ENCODE assay signal across 1 cellular context in the genomic region with DNA sequence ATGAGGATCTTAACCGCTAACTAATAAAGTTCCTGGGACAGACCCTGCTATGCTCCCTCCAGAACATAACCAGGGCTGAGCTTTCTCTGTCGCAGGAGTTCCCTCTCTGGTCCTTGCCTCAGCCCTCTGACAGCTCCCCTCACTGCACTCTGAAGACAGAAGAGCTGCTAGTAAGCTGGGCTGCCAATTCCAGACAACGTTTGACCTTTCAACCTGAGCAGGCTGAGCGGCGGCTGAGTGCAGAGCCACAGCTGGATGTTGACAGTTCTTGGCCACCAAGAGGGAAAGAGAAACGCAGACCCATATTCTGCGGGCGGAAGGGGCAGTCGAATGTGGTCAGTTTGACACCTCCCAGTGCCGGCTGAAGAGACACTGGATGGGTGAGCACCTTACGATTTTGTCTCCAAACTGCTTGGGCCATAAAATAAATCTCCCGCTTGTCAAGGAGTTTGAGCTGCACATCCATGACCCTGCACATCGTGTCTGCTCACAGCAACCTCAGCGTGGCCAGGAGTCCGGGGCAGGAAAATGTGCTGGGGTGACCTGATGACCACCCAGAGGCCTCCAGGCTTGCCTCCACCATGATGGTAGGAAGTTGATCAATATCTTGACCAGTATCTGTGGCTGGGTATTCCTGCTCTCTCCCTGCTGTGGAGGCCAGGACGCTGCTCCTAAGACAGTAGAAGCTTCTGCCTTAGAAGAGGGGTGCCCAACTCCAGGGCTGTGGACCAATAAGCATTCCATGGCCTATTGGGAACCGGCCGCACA.
TF ChIP-seq lines count a peak whose summit lies in the region.

No MANE protein-coding gene starts in this region.

TF ChIP-seq in HepG2, 621 proteins besides CTCF, POLR2A, EP300 and RAD21 (continued from another document and continues in another):
- TF ChIP-seq, protein P1, sequence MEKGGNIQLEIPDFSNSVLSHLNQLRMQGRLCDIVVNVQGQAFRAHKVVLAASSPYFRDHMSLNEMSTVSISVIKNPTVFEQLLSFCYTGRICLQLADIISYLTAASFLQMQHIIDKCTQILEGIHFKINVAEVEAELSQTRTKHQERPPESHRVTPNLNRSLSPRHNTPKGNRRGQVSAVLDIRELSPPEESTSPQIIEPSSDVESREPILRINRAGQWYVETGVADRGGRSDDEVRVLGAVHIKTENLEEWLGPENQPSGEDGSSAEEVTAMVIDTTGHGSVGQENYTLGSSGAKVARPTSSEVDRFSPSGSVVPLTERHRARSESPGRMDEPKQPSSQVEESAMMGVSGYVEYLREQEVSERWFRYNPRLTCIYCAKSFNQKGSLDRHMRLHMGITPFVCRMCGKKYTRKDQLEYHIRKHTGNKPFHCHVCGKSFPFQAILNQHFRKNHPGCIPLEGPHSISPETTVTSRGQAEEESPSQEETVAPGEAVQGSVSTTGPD (CRISPR knock-in tag; IDR thresholded peaks at IDR 0.05) = no peak
- peak; percentile 41; the same call in 1 of the 2 replicates for TF ChIP-seq ZNF367 (CRISPR knock-in tag; IDR thresholded peaks at IDR 0.05; ENCODE audit: borderline replicate concordance)
- TF ChIP-seq ZNF619 (CRISPR knock-in tag; IDR thresholded peaks at IDR 0.05) = peak; percentile 12; the same call in 1 of the 2 replicates
- TF ChIP-seq NCOR1 (IDR thresholded peaks at IDR 0.05; ENCODE audit: borderline replicate concordance, low read length) = 0 out of 2 replicates have a peak, but pooled peaks have one; percentile 30
- TF ChIP-seq, protein P2, sequence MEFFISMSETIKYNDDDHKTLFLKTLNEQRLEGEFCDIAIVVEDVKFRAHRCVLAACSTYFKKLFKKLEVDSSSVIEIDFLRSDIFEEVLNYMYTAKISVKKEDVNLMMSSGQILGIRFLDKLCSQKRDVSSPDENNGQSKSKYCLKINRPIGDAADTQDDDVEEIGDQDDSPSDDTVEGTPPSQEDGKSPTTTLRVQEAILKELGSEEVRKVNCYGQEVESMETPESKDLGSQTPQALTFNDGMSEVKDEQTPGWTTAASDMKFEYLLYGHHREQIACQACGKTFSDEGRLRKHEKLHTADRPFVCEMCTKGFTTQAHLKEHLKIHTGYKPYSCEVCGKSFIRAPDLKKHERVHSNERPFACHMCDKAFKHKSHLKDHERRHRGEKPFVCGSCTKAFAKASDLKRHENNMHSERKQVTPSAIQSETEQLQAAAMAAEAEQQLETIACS (CRISPR knock-in tag; IDR thresholded peaks at IDR 0.05) = no peak
- TF ChIP-seq RCOR2 (CRISPR knock-in tag; IDR thresholded peaks at IDR 0.05) = peak; percentile 58; the same call in 1 of the 2 replicates
- no peak for TF ChIP-seq RFXANK (CRISPR knock-in tag; IDR thresholded peaks at IDR 0.05)
- peak; percentile 44; the same call in 1 of the 2 replicates for TF ChIP-seq ZNF556 (CRISPR knock-in tag; IDR thresholded peaks at IDR 0.05; ENCODE audit: borderline replicate concordance)
- TF ChIP-seq RBFOX2 (IDR thresholded peaks at IDR 0.05; ENCODE audit: low read depth, low read length) = no peak
- 0 out of 2 replicates have a peak, but pooled peaks have one; percentile 25 for TF ChIP-seq HOXA5 (CRISPR knock-in tag; IDR thresholded peaks at IDR 0.05)
- no peak for TF ChIP-seq NFATC3 (CRISPR knock-in tag; IDR thresholded peaks at IDR 0.05)
- TF ChIP-seq ZNF614 (CRISPR knock-in tag; IDR thresholded peaks at IDR 0.05; ENCODE audit: borderline replicate concordance) = peak; percentile 89; the same call in 1 of the 2 replicates
- TF ChIP-seq TCF7L2 (IDR thresholded peaks at IDR 0.05; ENCODE audit: low read depth, low read length) = no peak
- TF ChIP-seq NCOA1 (CRISPR knock-in tag; IDR thresholded peaks at IDR 0.05) = no peak
- TF ChIP-seq, protein P3, sequence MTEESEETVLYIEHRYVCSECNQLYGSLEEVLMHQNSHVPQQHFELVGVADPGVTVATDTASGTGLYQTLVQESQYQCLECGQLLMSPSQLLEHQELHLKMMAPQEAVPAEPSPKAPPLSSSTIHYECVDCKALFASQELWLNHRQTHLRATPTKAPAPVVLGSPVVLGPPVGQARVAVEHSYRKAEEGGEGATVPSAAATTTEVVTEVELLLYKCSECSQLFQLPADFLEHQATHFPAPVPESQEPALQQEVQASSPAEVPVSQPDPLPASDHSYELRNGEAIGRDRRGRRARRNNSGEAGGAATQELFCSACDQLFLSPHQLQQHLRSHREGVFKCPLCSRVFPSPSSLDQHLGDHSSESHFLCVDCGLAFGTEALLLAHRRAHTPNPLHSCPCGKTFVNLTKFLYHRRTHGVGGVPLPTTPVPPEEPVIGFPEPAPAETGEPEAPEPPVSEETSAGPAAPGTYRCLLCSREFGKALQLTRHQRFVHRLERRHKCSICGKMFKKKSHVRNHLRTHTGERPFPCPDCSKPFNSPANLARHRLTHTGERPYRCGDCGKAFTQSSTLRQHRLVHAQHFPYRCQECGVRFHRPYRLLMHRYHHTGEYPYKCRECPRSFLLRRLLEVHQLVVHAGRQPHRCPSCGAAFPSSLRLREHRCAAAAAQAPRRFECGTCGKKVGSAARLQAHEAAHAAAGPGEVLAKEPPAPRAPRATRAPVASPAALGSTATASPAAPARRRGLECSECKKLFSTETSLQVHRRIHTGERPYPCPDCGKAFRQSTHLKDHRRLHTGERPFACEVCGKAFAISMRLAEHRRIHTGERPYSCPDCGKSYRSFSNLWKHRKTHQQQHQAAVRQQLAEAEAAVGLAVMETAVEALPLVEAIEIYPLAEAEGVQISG (CRISPR knock-in tag; IDR thresholded peaks at IDR 0.05) = peak; percentile 44; the same call in 1 of the 2 replicates
- no peak for TF ChIP-seq U2AF2 (IDR thresholded peaks at IDR 0.05; ENCODE audit: low read depth, low read length)
- TF ChIP-seq ZNF430 (CRISPR knock-in tag; IDR thresholded peaks at IDR 0.05) = 0 out of 2 replicates have a peak, but pooled peaks have one; percentile 17
- no peak for TF ChIP-seq BHLHE40 (IDR thresholded peaks at IDR 0.05; ENCODE audit: low read length)
- TF ChIP-seq ZNF205 (CRISPR knock-in tag; IDR thresholded peaks at IDR 0.05) = peak; percentile 72; the same call in 1 of the 2 replicates
- TF ChIP-seq ZNF354B (CRISPR knock-in tag; IDR thresholded peaks at IDR 0.05) = no peak
- TF ChIP-seq, protein P4, sequence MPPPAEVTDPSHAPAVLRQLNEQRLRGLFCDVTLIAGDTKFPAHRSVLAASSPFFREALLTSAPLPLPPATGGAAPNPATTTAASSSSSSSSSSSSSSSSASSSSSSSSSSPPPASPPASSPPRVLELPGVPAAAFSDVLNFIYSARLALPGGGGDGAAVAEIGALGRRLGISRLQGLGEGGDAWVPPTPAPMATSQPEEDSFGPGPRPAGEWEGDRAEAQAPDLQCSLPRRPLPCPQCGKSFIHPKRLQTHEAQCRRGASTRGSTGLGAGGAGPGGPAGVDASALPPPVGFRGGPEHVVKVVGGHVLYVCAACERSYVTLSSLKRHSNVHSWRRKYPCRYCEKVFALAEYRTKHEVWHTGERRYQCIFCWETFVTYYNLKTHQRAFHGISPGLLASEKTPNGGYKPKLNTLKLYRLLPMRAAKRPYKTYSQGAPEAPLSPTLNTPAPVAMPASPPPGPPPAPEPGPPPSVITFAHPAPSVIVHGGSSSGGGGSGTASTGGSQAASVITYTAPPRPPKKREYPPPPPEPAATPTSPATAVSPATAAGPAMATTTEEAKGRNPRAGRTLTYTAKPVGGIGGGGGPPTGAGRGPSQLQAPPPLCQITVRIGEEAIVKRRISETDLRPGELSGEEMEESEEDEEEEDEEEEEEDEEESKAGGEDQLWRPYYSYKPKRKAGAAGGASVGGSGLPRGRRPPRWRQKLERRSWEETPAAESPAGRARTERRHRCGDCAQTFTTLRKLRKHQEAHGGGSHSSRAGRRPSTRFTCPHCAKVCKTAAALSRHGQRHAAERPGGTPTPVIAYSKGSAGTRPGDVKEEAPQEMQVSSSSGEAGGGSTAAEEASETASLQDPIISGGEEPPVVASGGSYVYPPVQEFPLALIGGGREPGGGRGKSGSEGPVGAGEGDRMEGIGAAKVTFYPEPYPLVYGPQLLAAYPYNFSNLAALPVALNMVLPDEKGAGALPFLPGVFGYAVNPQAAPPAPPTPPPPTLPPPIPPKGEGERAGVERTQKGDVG (CRISPR knock-in tag; IDR thresholded peaks at IDR 0.05; ENCODE audit: borderline replicate concordance) = no peak
- peak; percentile 69 for TF ChIP-seq HOXA3 (CRISPR knock-in tag; IDR thresholded peaks at IDR 0.05)
- TF ChIP-seq, protein P5, sequence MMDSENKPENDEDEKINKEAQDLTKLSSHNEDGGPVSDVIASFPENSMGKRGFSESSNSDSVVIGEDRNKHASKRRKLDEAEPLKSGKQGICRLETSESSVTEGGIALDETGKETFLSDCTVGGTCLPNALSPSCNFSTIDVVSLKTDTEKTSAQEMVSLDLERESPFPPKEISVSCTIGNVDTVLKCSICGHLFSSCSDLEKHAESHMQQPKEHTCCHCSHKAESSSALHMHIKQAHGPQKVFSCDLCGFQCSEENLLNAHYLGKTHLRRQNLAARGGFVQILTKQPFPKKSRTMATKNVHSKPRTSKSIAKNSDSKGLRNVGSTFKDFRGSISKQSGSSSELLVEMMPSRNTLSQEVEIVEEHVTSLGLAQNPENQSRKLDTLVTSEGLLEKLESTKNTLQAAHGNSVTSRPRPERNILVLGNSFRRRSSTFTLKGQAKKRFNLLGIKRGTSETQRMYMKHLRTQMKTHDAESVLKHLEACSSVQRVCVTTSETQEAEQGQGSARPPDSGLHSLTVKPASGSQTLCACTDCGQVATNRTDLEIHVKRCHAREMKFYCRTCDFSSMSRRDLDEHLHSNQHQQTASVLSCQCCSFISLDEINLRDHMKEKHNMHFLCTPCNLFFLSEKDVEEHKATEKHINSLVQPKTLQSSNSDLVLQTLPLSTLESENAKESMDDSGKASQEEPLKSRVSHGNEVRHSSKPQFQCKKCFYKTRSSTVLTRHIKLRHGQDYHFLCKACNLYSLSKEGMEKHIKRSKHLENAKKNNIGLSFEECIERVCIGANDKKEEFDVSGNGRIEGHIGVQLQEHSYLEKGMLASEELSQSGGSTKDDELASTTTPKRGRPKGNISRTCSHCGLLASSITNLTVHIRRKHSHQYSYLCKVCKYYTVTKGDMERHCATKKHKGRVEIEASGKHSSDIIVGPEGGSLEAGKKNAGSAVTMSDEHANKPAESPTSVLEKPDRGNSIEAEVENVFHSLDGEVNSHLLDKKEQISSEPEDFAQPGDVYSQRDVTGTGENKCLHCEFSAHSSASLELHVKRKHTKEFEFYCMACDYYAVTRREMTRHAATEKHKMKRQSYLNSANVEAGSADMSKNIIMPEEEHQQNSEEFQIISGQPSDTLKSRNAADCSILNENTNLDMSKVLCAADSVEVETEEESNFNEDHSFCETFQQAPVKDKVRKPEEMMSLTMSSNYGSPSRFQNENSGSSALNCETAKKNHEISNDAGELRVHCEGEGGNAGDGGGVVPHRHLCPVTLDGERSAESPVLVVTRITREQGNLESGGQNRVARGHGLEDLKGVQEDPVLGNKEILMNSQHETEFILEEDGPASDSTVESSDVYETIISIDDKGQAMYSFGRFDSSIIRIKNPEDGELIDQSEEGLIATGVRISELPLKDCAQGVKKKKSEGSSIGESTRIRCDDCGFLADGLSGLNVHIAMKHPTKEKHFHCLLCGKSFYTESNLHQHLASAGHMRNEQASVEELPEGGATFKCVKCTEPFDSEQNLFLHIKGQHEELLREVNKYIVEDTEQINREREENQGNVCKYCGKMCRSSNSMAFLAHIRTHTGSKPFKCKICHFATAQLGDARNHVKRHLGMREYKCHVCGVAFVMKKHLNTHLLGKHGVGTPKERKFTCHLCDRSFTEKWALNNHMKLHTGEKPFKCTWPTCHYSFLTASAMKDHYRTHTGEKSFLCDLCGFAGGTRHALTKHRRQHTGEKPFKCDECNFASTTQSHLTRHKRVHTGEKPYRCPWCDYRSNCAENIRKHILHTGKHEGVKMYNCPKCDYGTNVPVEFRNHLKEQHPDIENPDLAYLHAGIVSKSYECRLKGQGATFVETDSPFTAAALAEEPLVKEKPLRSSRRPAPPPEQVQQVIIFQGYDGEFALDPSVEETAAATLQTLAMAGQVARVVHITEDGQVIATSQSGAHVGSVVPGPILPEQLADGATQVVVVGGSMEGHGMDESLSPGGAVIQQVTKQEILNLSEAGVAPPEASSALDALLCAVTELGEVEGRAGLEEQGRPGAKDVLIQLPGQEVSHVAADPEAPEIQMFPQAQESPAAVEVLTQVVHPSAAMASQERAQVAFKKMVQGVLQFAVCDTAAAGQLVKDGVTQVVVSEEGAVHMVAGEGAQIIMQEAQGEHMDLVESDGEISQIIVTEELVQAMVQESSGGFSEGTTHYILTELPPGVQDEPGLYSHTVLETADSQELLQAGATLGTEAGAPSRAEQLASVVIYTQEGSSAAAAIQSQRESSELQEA (CRISPR knock-in tag; IDR thresholded peaks at IDR 0.05; ENCODE audit: not compliant biosample characterization) = no peak
- 0 out of 2 replicates have a peak, but pooled peaks have one; percentile 41 for TF ChIP-seq ZNF543 (CRISPR knock-in tag; IDR thresholded peaks at IDR 0.05)
- TF ChIP-seq, protein P6, sequence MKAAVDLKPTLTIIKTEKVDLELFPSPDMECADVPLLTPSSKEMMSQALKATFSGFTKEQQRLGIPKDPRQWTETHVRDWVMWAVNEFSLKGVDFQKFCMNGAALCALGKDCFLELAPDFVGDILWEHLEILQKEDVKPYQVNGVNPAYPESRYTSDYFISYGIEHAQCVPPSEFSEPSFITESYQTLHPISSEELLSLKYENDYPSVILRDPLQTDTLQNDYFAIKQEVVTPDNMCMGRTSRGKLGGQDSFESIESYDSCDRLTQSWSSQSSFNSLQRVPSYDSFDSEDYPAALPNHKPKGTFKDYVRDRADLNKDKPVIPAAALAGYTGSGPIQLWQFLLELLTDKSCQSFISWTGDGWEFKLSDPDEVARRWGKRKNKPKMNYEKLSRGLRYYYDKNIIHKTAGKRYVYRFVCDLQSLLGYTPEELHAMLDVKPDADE (CRISPR knock-in tag; IDR thresholded peaks at IDR 0.05) = no peak
- no peak for TF ChIP-seq ZNF253 (CRISPR knock-in tag; IDR thresholded peaks at IDR 0.05; ENCODE audit: borderline replicate concordance)
- TF ChIP-seq FOXA3 (CRISPR knock-in tag; IDR thresholded peaks at IDR 0.05) = peak; percentile 56
- peak; percentile 59 for TF ChIP-seq PPARG (CRISPR knock-in tag; conservative IDR thresholded peaks at IDR 0.05)
